Comparison of ENCODE assay signal across 18 cellular contexts in the genomic region with DNA sequence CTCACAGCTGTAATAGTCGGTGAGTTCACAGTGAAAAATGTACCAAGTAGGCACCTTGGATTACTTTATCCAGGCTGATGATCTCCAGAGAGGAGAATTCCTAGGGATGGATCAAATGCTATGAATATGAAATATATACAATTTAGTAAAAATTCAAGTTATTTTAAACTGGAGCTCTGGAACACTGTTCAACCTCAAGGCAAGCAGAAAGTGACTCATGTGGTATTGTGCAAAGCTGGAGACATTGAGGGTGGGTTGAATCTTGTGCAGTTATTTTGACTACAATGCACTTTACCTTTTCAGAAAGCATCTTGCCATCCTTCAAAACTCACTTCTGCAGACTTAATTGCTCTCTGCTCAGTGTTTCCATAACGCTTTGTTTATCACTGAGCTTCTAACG. TPM values are rescaled to one million over a fixed set of nuclear protein-coding genes. Genes with fewer than 3 reads are reported as not detected.
A peak's percentile ranks its signal among the peaks of the same experiment; 100 is the strongest.
DNase-seq lines count a peak whose midpoint lies in the region; ATAC-seq and TF ChIP-seq lines count a peak whose summit lies in the region.
"Had no signal": no experiment of that assay in that cellular context is flagged by ENCODE, and none has a peak within 500 bp of the region (broad histone marks: within the 10 kb centered on the region; RNA-seq: fewer than 3 reads in every experiment).

No MANE protein-coding gene starts in this region.

- no peak overlapping the region for H2AFZ ChIP-seq in mesenchymal stem cell (ENCODE audit: low read depth, low read length)

- no peak overlapping the region for H4K8ac ChIP-seq in mesenchymal stem cell (ENCODE audit: low read length)

- H3K4me3 Mint-ChIP-seq in activated naive CD4-positive, alpha-beta T cell treated with anti-CD3 and anti-CD28 coated beads, Interleukin-2, amount 10 ng/mL, durations not matched to agents 7 days and 5 days = no peak overlapping the region
- H3K4me3 Mint-ChIP-seq: CD8-positive, alpha-beta memory T cell had no signal

- no peaks in the 10 kb centered on the region for H3K27me3 Mint-ChIP-seq in activated naive CD4-positive, alpha-beta T cell treated with anti-CD3 and anti-CD28 coated beads, Interleukin-2, amount 10 ng/mL, durations not matched to agents 7 days and 5 days

- H3K27ac Mint-ChIP-seq in activated naive CD4-positive, alpha-beta T cell treated with anti-CD3 and anti-CD28 coated beads, Interleukin-2, amount 10 ng/mL, durations not matched to agents 7 days and 5 days = no peak overlapping the region
- H3K27ac Mint-ChIP-seq: CD8-positive, alpha-beta memory T cell had no signal

- ATAC-seq in HG03378 (IDR thresholded peaks at IDR 0.05; ENCODE audit: unreplicated experiment) = no peak

- H3K4me1 ChIP-seq in mesenchymal stem cell (ENCODE audit: control insufficient read depth, insufficient read depth, low read depth, low read length) = no peaks in the 10 kb centered on the region

- H3K4me2 ChIP-seq in mesenchymal stem cell (ENCODE audit: low read length, poor library complexity, severe bottlenecking) = no peak overlapping the region
- H3K4me2 ChIP-seq: KMS-11 had no signal

- no peak overlapping the region for H2BK12ac ChIP-seq in mesenchymal stem cell (ENCODE audit: low read length in 2 of 2)

- no peak overlapping the region for H3K27ac ChIP-seq in mesenchymal stem cell (ENCODE audit: low read length, poor library complexity, severe bottlenecking)
- H3K27ac ChIP-seq: KMS-11, SK-N-MC had no signal

- H3K4ac ChIP-seq in mesenchymal stem cell (ENCODE audit: low read depth in 1 of 2, low read length in 2 of 2) = no peak overlapping the region

- DNase-seq in AG10803 (ENCODE audit: low read depth) (peak; percentile 21), amniotic epithelial cell (ENCODE audit: low read depth) (peak; percentile 70), fibroblast of gingiva (ENCODE audit: low read depth) (peak; percentile 34), mesenchymal stem cell (peak; percentile 22), OCI-M1 (lab: John Stamatoyannopoulos, UW) (no peak), NCI-H1048 (lab: John Stamatoyannopoulos, UW) (no peak)
- no peak for DNase-seq in activated naive CD4-positive, alpha-beta T cell treated with anti-CD3 and anti-CD28 coated beads, Interleukin-2, amount 10 ng/mL, durations not matched to agents 7 days and 5 days
- DNase-seq: C1 segment of cervical spinal cord; CD8-positive, alpha-beta memory T cell; DMS79 treated with DMSO at 0.1 percent for 48 hours; NCI-H1092; NCI-H146; NCI-H2029 treated with DMSO at 0.1 percent for 48 hours; NCI-H82; SHP77 had no signal

- H4K91ac ChIP-seq in mesenchymal stem cell (ENCODE audit: low read length) = no peak overlapping the region

- H2AK5ac ChIP-seq in mesenchymal stem cell (ENCODE audit: low read length, severe bottlenecking) = no peak overlapping the region

- no peak overlapping the region for H2BK15ac ChIP-seq in mesenchymal stem cell (ENCODE audit: low read depth, poor library complexity, severe bottlenecking)

- no peak overlapping the region for H3K14ac ChIP-seq in mesenchymal stem cell (ENCODE audit: low read length in 2 of 2)

- no peak overlapping the region for H2BK120ac ChIP-seq in mesenchymal stem cell (ENCODE audit: low read depth, low read length)

- H3K9ac ChIP-seq in mesenchymal stem cell (ENCODE audit: low read length) = no peak overlapping the region
- H3K9ac ChIP-seq: KMS-11 had no signal

- H3K4me3 ChIP-seq in AG10803 (ENCODE audit: low read length) = no peak overlapping the region
- H3K4me3 ChIP-seq in mesenchymal stem cell (ENCODE audit: insufficient read depth in 1 of 2, low read depth in 1 of 2, low read length in 2 of 2) = no peak overlapping the region
- H3K4me3 ChIP-seq: SK-N-MC had no signal

- H3K23ac ChIP-seq in mesenchymal stem cell (ENCODE audit: low read length in 2 of 2) = no peak overlapping the region

- H2BK5ac ChIP-seq in mesenchymal stem cell (ENCODE audit: low read depth, low read length, poor library complexity, severe bottlenecking) = no peak overlapping the region

- CTCF ChIA-PET in activated naive CD4-positive, alpha-beta T cell treated with anti-CD3 and anti-CD28 coated beads, Interleukin-2, amount 10 ng/mL, durations not matched to agents 7 days and 5 days (lab: Charles Lee) = interaction anchor here (1.2 kb wide), 1 partner anchor 15 kb away, joined by 3 read pairs; no protein-coding TSS in a partner anchor

- no peaks in the 10 kb centered on the region for H3K36me3 ChIP-seq in mesenchymal stem cell (ENCODE audit: control insufficient read depth in 1 of 2, insufficient read depth in 2 of 2, low read depth in 1 of 2, low read length in 2 of 2)

- no peaks in the 10 kb centered on the region for H3K27me3 ChIP-seq in mesenchymal stem cell (ENCODE audit: control insufficient read depth in 1 of 2, insufficient read depth in 1 of 2, low read length in 2 of 2)

- 93% methylated on average over 3 of the region's 3 CpGs for WGBS in mesenchymal stem cell

- no peaks in the 10 kb centered on the region for H3K9me3 Mint-ChIP-seq in activated naive CD4-positive, alpha-beta T cell treated with anti-CD3 and anti-CD28 coated beads, Interleukin-2, amount 10 ng/mL, durations not matched to agents 7 days and 5 days
- H3K9me3 Mint-ChIP-seq: CD8-positive, alpha-beta memory T cell had no signal

- H3K36me3 Mint-ChIP-seq in activated naive CD4-positive, alpha-beta T cell treated with anti-CD3 and anti-CD28 coated beads, Interleukin-2, amount 10 ng/mL, durations not matched to agents 7 days and 5 days = no peaks in the 10 kb centered on the region
- H3K36me3 Mint-ChIP-seq: CD8-positive, alpha-beta memory T cell had no signal

- TF ChIP-seq CTCF in AG10803 (conservative IDR thresholded peaks at IDR 0.05; ENCODE audit: low read length) = no peak

- no peaks in the 10 kb centered on the region for H3K79me1 ChIP-seq in mesenchymal stem cell (replicated peaks; ENCODE audit: low read length, poor library complexity, severe bottlenecking)

- no peaks in the 10 kb centered on the region for H3K4me1 Mint-ChIP-seq in activated naive CD4-positive, alpha-beta T cell treated with anti-CD3 and anti-CD28 coated beads, Interleukin-2, amount 10 ng/mL, durations not matched to agents 7 days and 5 days
- H3K4me1 Mint-ChIP-seq: CD8-positive, alpha-beta memory T cell had no signal

- H3K18ac ChIP-seq in mesenchymal stem cell (ENCODE audit: low read depth in 1 of 2, low read length in 2 of 2) = no peak overlapping the region

- H3K9me3 ChIP-seq in mesenchymal stem cell (ENCODE audit: control insufficient read depth, low read length) = peaks cover 3% of the 10 kb centered on the region

RNA-seq across cellular contexts. Expression of gene OSTC, which starts 43.4 kb away (rescaled TPM):
- 469 TPM for polyA plus RNA-seq in mesenchymal stem cell (2013, experiment 1 of 2)
- polyA plus RNA-seq in mesenchymal stem cell (2013, experiment 2 of 2) = 482 TPM

Comparison
In these comparisons a context has a peak if more than half of its experiments do, and no peak if none do; other contexts are left out.
1. DNase-seq: peak in AG10803 (single experiment), amniotic epithelial cell (single experiment), fibroblast of gingiva (single experiment) and mesenchymal stem cell (single experiment); none in OCI-M1 (single experiment), NCI-H1048 (single experiment) and activated naive CD4-positive, alpha-beta T cell treated with anti-CD3 and anti-CD28 coated beads, Interleukin-2, amount 10 ng/mL, durations not matched to agents 7 days and 5 days (single experiment).